In the genomic region with DNA sequence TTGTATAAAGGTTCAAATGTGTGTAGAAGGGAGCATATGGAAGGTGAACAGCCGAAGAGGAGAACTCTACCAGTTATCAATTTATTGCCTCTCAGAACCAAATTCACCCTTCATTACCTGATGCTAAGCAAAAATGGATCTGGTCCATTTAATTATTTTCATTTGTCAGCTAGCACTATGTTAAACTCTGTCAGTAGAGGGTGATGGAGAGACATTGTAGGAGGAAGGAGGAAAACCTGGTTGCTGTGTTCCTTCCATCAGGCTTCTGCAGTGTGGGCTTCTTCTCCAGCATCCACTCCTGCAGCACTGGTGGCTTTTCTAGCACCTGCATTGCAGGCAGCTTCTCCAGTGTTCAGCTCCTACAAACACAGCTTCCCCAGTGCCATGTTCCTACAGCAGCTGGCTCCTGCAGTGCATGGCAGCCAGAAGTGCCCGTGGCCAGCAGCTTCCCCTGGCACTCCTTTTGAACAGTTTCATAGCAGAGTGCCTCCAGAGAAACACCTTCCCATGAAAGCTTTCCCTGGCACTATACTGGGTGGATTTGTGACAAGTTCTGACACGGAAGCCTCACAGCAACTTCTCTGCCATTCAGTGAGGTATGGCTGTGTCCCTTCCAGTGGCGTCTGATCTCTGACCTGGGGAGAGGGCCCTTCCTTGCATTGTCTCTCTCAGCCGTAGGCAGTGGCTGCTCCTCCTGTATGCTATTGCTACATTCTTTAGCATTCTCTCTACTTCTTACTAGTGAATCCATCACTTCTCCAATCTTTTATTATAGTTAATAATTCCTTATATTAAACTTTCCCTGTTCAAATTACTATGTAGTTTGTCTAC, we compare ENCODE assay signal across 12 cellular contexts. TPM values are rescaled to one million over a fixed set of nuclear protein-coding genes. Genes with fewer than 3 reads are reported as not detected.
DNase-seq lines count a peak whose midpoint lies in the region; ATAC-seq, FAIRE-seq and TF ChIP-seq lines count a peak whose summit lies in the region.
"Had no signal": no experiment of that assay in that cellular context is flagged by ENCODE, and none has a peak within 500 bp of the region (broad histone marks: within the 10 kb centered on the region; RNA-seq: fewer than 3 reads in every experiment).

No MANE protein-coding gene starts in this region.

- ATAC-seq in CD8-positive, alpha-beta T cell, result no peak

- no peaks in the 10 kb centered on the region for H3K36me3 Mint-ChIP-seq in CD8-positive, alpha-beta T cell

- intact Hi-C loops in CD8-positive, alpha-beta T cell (cut with DNase I, micrococcal nuclease), result loop anchor here (5.0 to 10.0 kb wide), 3 partner anchors 68 to 375 kb away; a partner anchor contains a TSS

- H3K27ac ChIP-seq in WERI-Rb-1 (no peak overlapping the region), SJCRH30 (no peak overlapping the region)
- no peak overlapping the region for H3K27ac ChIP-seq in CD8-positive, alpha-beta T cell (ENCODE audit: low read depth, low read length)
- H3K27ac ChIP-seq: SK-N-MC, vagina had no signal

- DNase-seq in Kasumi-1 (lab: John Stamatoyannopoulos, UW), result peak; percentile 68 to 70
- no peak for DNase-seq in WERI-Rb-1
- peak; percentile 35 to 51 for DNase-seq in lung microvascular endothelial cell (ENCODE audit: low read depth in 2 of 2)
- no peak for DNase-seq in SJCRH30
- no peak for DNase-seq in CD8-positive, alpha-beta T cell
- DNase-seq in activated naive CD4-positive, alpha-beta T cell (lab: John Stamatoyannopoulos, UW), result no peak
- DNase-seq in dedifferentiated amniotic fluid mesenchymal stem cell (ENCODE audit: extremely low spot score), result no peak
- DNase-seq: posterior cingulate gyrus had no signal

- H3K9me3 Mint-ChIP-seq in CD8-positive, alpha-beta T cell, result no peaks in the 10 kb centered on the region

- no peaks in the 10 kb centered on the region for H3K36me3 ChIP-seq in WERI-Rb-1
- H3K36me3 ChIP-seq in SJCRH30, result no peaks in the 10 kb centered on the region
- no peaks in the 10 kb centered on the region for H3K36me3 ChIP-seq in CD8-positive, alpha-beta T cell (ENCODE audit: insufficient read depth, low read length)
- H3K36me3 ChIP-seq: vagina had no signal

- TF ChIP-seq CTCF in WERI-Rb-1 (IDR thresholded peaks at IDR 0.05; ENCODE audit: low read depth, low read length), result peak; percentile 54
- TF ChIP-seq CTCF in CD8-positive, alpha-beta T cell (IDR thresholded peaks at IDR 0.05), result no peak

- POLR2A ChIA-PET in CD8-positive, alpha-beta T cell (lab: Charles Lee), result interaction anchor here (0.6 kb wide), 1 partner anchor 560 kb away, joined by 3 read pairs; no protein-coding TSS in a partner anchor

- peaks cover 10% of the 10 kb centered on the region for H3K4me1 ChIP-seq in SJCRH30
- H3K4me1 ChIP-seq in CD8-positive, alpha-beta T cell (ENCODE audit: insufficient read depth, low read length), result no peaks in the 10 kb centered on the region
- H3K4me1 ChIP-seq: vagina had no signal

- peaks cover 3% of the 10 kb centered on the region for H3K9me3 ChIP-seq in WERI-Rb-1 (ENCODE audit: severe bottlenecking)
- no peaks in the 10 kb centered on the region for H3K9me3 ChIP-seq in SJCRH30 (replicated peaks)
- H3K9me3 ChIP-seq in CD8-positive, alpha-beta T cell (ENCODE audit: low read length), result no peaks in the 10 kb centered on the region
- H3K9me3 ChIP-seq: vagina had no signal

- H3K27ac Mint-ChIP-seq in CD8-positive, alpha-beta T cell, result no peak overlapping the region
- H3K27ac Mint-ChIP-seq: dendritic cell treated with granulocyte-macrophage colony-stimulating factor and Interleukin-4, amounts not matched to agents 40 ng/mL and 50 ng/mL, for 4 days had no signal

- CTCF ChIA-PET in CD8-positive, alpha-beta T cell (lab: Charles Lee), result interaction anchor here (0.6 to 1.9 kb wide), 3 partner anchors 9 to 239 kb away, joined by 3 to 8 read pairs (median 3); no protein-coding TSS in a partner anchor

- peaks cover 10% of the 10 kb centered on the region for H3K27me3 Mint-ChIP-seq in CD8-positive, alpha-beta T cell (ENCODE audit: low read depth)
- H3K27me3 Mint-ChIP-seq: dendritic cell treated with granulocyte-macrophage colony-stimulating factor and Interleukin-4, amounts not matched to agents 40 ng/mL and 50 ng/mL, for 4 days had no signal

- H3K4me3 ChIP-seq in WERI-Rb-1 (ENCODE audit: low read depth, low read length) (no peak overlapping the region), SJCRH30 (no peak overlapping the region)
- H3K4me3 ChIP-seq in CD8-positive, alpha-beta T cell (ENCODE audit: low read depth, low read length), result no peak overlapping the region
- H3K4me3 ChIP-seq: SK-N-MC, vagina had no signal

- FAIRE-seq in G401.6 (lab: Jason Lieb, UNC), result peak; percentile 92

- H3K4me3 Mint-ChIP-seq in CD8-positive, alpha-beta T cell, result no peak overlapping the region
- H3K4me3 Mint-ChIP-seq: dendritic cell treated with granulocyte-macrophage colony-stimulating factor and Interleukin-4, amounts not matched to agents 40 ng/mL and 50 ng/mL, for 4 days had no signal

- H3K27me3 ChIP-seq in WERI-Rb-1 (ENCODE audit: insufficient read depth, low read depth, severe bottlenecking), result no peaks in the 10 kb centered on the region
- no peaks in the 10 kb centered on the region for H3K27me3 ChIP-seq in SJCRH30
- H3K27me3 ChIP-seq in CD8-positive, alpha-beta T cell (ENCODE audit: insufficient read depth, low read length), result no peaks in the 10 kb centered on the region
- H3K27me3 ChIP-seq: vagina had no signal

- no peaks in the 10 kb centered on the region for H3K4me1 Mint-ChIP-seq in CD8-positive, alpha-beta T cell (ENCODE audit: low read depth)

RNA-seq across cellular contexts. Expression of a gene that starts 14.6 kb away (rescaled TPM):
- 0.20 and 0.65 TPM in 2 replicates for total RNA-seq in lung microvascular endothelial cell
- 36.0 and 38.4 TPM in 2 replicates for total RNA-seq in SJCRH30 (2014; rRNA removed; shearing (Covaris generic))
- not detected for total RNA-seq in CD8-positive, alpha-beta T cell

RNA-seq across cellular contexts. Expression of a gene that starts 20.0 kb away (rescaled TPM):
- under 0.01 and 0.22 TPM in 2 replicates for total RNA-seq in lung microvascular endothelial cell
- 1.5 and 1.7 TPM in 2 replicates for total RNA-seq in SJCRH30 (2014; rRNA removed; shearing (Covaris generic))
- not detected for total RNA-seq in CD8-positive, alpha-beta T cell
- total RNA-seq: vagina had no signal

RNA-seq across cellular contexts. Expression of a gene that starts 47.7 kb away (rescaled TPM):
- total RNA-seq in lung microvascular endothelial cell, result 31.8 and 38.7 TPM in 2 replicates
- total RNA-seq in SJCRH30 (2014; rRNA removed; shearing (Covaris generic)), result 58.0 and 68.7 TPM in 2 replicates
- 10 to 100 TPM; 19.3 to 23.4 TPM for total RNA-seq in CD8-positive, alpha-beta T cell

Comparison
In these comparisons a context has a peak if more than half of its experiments do, and no peak if none do; other contexts are left out.
1. DNase-seq: peak in Kasumi-1 (2 of 2) and lung microvascular endothelial cell (2 of 2); none in WERI-Rb-1 (single experiment), SJCRH30 (0 of 2), CD8-positive, alpha-beta T cell (0 of 7), activated naive CD4-positive, alpha-beta T cell (0 of 4) and dedifferentiated amniotic fluid mesenchymal stem cell (single experiment).
2. RNA of a gene that starts 14.6 kb away (total RNA-seq): 36.0 to 38.4 TPM in SJCRH30; 0.20 to 0.65 TPM in lung microvascular endothelial cell and not detected in CD8-positive, alpha-beta T cell; every median in the first group is over 10 times any median in the second.